1 cellular context compared by ENCODE assay signal in the genomic region with DNA sequence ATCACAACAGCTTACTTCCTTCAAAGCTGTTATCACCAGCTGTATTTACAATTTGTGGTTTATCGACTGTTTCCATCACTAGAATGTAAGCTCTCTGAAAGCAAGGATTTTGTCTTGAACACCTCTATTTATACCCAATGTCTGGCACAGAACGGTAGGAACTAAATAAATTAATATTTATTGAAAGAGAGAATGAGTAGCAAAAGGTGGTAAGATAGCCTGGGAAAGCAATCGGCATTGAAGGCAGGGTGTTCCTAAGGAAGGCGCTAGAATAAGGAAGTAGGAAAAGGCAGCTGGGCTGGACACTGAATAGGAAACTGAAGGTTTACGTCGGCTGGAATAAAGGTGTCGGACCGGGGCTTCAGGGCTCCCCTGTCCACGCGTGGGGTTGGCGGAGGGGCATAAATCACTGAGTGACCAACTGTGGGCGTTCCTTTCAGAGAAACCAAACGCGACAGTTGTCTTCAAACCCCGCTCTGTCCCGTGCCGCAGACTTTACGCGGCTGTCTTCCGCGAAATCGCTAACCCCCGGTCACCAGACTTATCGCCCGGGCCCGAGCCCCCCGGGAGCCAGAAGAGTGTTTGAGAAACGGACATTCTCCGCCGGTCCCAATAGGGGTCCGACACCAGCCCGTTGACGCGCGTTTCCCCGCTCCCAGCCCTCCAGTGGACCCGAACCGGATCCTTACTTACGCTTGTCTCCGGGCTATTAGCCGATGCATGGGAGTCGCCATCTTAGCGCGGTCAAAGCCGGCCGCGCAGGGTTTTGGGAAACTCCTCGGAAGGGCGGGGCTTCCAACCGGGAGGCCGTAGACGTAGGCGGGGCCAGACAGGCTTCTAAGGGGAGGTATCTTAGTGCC.
TF ChIP-seq lines count a peak whose summit lies in the region.

A gene (minus strand): TSS at position 746 of the 860 bp plus-strand sequence. CDS start 12 bp downstream, at position 734.

TF ChIP-seq in HEK293, 187 proteins besides CTCF, POLR2A, EP300 and RAD21 (continued from another document and continues in another):
- TF ChIP-seq, protein P1, sequence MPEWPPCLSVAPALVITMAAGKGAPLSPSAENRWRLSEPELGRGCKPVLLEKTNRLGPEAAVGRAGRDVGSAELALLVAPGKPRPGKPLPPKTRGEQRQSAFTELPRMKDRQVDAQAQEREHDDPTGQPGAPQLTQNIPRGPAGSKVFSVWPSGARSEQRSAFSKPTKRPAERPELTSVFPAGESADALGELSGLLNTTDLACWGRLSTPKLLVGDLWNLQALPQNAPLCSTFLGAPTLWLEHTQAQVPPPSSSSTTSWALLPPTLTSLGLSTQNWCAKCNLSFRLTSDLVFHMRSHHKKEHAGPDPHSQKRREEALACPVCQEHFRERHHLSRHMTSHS (tag by site-specific recombination; IDR thresholded peaks at IDR 0.05) = no peak
- TF ChIP-seq ZNF341 (tag by site-specific recombination; IDR thresholded peaks at IDR 0.05; ENCODE audit: low read depth) (no peak), KLF8 (tag by site-specific recombination; IDR thresholded peaks at IDR 0.05) (peak; percentile 67; the same call in 1 of the 2 replicates), ZNF510 (tag by site-specific recombination; IDR thresholded peaks at IDR 0.05; ENCODE audit: insufficient replicate concordance) (no peak), ZNF623 (tag by site-specific recombination; IDR thresholded peaks at IDR 0.05) (no peak), ZNF19 (tag by site-specific recombination; IDR thresholded peaks at IDR 0.05; ENCODE audit: low read depth) (no peak), ZNF335 (tag by site-specific recombination; conservative IDR thresholded peaks at IDR 0.05) (peak; percentile 77), ZBTB17 (tag by site-specific recombination; IDR thresholded peaks at IDR 0.05) (peak; percentile 65; the same call in 1 of the 2 replicates), ZNF350 (tag by site-specific recombination; IDR thresholded peaks at IDR 0.05) (no peak), ZNF610 (tag by site-specific recombination; IDR thresholded peaks at IDR 0.05; ENCODE audit: borderline replicate concordance) (peak; percentile 61; the same call in 1 of the 2 replicates), ZSCAN23 (tag by site-specific recombination; IDR thresholded peaks at IDR 0.05) (no peak), ZNF549 (tag by site-specific recombination; IDR thresholded peaks at IDR 0.05) (no peak), ZNF48 (tag by site-specific recombination; IDR thresholded peaks at IDR 0.05) (no peak), GFI1B (tag by site-specific recombination; IDR thresholded peaks at IDR 0.05) (0 out of 2 replicates have a peak, but pooled peaks have one; percentile 8), YY2 (tag by site-specific recombination; IDR thresholded peaks at IDR 0.05) (peak; percentile 85), ZNF274 (IDR thresholded peaks at IDR 0.05; ENCODE audit: low read length) (no peak), ZNF274 (tag by site-specific recombination; IDR thresholded peaks at IDR 0.05; ENCODE audit: borderline replicate concordance) (no peak), SP7 (tag by site-specific recombination; IDR thresholded peaks at IDR 0.05) (peak; percentile 69; the same call in 1 of the 2 replicates), ZNF248 (tag by site-specific recombination; IDR thresholded peaks at IDR 0.05) (no peak), IKZF3 (tag by site-specific recombination; IDR thresholded peaks at IDR 0.05) (peak; percentile 7; the same call in 1 of the 2 replicates), ZSCAN30 (tag by site-specific recombination; IDR thresholded peaks at IDR 0.05) (peak; percentile 24; the same call in 1 of the 2 replicates), ZNF561 (tag by site-specific recombination; IDR thresholded peaks at IDR 0.05; ENCODE audit: borderline replicate concordance) (peak; percentile 58; the same call in 1 of the 2 replicates), ZEB2 (tag by site-specific recombination; IDR thresholded peaks at IDR 0.05) (peak; percentile 94), ZNF837 (tag by site-specific recombination; IDR thresholded peaks at IDR 0.05) (no peak), GLIS1 (tag by site-specific recombination; IDR thresholded peaks at IDR 0.05) (peak; percentile 47), ZNF596 (tag by site-specific recombination; IDR thresholded peaks at IDR 0.05) (no peak), ZNF121 (tag by site-specific recombination; IDR thresholded peaks at IDR 0.05) (no peak), ZBTB48 (tag by site-specific recombination; IDR thresholded peaks at IDR 0.05) (no peak), ZNF112 (tag by site-specific recombination; IDR thresholded peaks at IDR 0.05) (no peak), PRDM1 (tag by site-specific recombination; IDR thresholded peaks at IDR 0.05) (no peak), ZNF677 (tag by site-specific recombination; IDR thresholded peaks at IDR 0.05) (no peak), ZNF366 (tag by site-specific recombination; conservative IDR thresholded peaks at IDR 0.05) (peak; percentile 63; the same call in 1 of the 2 replicates), ZNF394 (tag by site-specific recombination; IDR thresholded peaks at IDR 0.05; ENCODE audit: borderline replicate concordance) (no peak), ZNF776 (tag by site-specific recombination; IDR thresholded peaks at IDR 0.05; ENCODE audit: borderline replicate concordance) (no peak), ZNF76 (tag by site-specific recombination; IDR thresholded peaks at IDR 0.05; ENCODE audit: borderline replicate concordance, low read depth) (peak; percentile 85)
- TF ChIP-seq, protein P2, sequence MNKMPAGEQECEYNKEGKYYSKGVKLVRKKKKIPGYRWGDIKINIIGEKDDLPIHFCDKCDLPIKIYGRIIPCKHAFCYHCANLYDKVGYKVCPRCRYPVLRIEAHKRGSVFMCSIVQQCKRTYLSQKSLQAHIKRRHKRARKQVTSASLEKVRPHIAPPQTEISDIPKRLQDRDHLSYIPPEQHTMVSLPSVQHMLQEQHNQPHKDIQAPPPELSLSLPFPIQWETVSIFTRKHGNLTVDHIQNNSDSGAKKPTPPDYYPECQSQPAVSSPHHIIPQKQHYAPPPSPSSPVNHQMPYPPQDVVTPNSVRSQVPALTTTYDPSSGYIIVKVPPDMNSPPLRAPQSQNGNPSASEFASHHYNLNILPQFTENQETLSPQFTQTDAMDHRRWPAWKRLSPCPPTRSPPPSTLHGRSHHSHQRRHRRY (tag by site-specific recombination; IDR thresholded peaks at IDR 0.05) = no peak
- TF ChIP-seq, protein P3, sequence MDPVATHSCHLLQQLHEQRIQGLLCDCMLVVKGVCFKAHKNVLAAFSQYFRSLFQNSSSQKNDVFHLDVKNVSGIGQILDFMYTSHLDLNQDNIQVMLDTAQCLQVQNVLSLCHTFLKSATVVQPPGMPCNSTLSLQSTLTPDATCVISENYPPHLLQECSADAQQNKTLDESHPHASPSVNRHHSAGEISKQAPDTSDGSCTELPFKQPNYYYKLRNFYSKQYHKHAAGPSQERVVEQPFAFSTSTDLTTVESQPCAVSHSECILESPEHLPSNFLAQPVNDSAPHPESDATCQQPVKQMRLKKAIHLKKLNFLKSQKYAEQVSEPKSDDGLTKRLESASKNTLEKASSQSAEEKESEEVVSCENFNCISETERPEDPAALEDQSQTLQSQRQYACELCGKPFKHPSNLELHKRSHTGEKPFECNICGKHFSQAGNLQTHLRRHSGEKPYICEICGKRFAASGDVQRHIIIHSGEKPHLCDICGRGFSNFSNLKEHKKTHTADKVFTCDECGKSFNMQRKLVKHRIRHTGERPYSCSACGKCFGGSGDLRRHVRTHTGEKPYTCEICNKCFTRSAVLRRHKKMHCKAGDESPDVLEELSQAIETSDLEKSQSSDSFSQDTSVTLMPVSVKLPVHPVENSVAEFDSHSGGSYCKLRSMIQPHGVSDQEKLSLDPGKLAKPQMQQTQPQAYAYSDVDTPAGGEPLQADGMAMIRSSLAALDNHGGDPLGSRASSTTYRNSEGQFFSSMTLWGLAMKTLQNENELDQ (tag by site-specific recombination; IDR thresholded peaks at IDR 0.05; ENCODE audit: low read depth) = no peak
- TF ChIP-seq, protein P4, sequence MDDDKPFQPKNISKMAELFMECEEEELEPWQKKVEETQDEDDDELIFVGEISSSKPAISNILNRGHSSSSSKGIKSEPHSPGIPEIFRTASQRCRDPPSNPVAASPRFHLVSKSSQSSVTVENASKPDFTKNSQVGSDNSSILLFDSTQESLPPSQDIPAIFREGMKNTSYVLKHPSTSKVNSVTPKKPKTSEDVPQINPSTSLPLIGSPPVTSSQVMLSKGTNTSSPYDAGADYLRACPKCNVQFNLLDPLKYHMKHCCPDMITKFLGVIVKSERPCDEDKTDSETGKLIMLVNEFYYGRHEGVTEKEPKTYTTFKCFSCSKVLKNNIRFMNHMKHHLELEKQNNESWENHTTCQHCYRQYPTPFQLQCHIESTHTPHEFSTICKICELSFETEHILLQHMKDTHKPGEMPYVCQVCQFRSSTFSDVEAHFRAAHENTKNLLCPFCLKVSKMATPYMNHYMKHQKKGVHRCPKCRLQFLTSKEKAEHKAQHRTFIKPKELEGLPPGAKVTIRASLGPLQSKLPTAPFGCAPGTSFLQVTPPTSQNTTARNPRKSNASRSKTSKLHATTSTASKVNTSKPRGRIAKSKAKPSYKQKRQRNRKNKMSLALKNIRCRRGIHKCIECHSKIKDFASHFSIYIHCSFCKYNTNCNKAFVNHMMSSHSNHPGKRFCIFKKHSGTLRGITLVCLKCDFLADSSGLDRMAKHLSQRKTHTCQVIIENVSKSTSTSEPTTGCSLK (tag by site-specific recombination; IDR thresholded peaks at IDR 0.05) = no peak
- TF ChIP-seq, protein P5, sequence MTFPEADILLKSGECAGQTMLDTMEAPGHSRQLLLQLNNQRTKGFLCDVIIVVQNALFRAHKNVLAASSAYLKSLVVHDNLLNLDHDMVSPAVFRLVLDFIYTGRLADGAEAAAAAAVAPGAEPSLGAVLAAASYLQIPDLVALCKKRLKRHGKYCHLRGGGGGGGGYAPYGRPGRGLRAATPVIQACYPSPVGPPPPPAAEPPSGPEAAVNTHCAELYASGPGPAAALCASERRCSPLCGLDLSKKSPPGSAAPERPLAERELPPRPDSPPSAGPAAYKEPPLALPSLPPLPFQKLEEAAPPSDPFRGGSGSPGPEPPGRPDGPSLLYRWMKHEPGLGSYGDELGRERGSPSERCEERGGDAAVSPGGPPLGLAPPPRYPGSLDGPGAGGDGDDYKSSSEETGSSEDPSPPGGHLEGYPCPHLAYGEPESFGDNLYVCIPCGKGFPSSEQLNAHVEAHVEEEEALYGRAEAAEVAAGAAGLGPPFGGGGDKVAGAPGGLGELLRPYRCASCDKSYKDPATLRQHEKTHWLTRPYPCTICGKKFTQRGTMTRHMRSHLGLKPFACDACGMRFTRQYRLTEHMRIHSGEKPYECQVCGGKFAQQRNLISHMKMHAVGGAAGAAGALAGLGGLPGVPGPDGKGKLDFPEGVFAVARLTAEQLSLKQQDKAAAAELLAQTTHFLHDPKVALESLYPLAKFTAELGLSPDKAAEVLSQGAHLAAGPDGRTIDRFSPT (tag by site-specific recombination; IDR thresholded peaks at IDR 0.05) = no peak
- TF ChIP-seq, protein P6, sequence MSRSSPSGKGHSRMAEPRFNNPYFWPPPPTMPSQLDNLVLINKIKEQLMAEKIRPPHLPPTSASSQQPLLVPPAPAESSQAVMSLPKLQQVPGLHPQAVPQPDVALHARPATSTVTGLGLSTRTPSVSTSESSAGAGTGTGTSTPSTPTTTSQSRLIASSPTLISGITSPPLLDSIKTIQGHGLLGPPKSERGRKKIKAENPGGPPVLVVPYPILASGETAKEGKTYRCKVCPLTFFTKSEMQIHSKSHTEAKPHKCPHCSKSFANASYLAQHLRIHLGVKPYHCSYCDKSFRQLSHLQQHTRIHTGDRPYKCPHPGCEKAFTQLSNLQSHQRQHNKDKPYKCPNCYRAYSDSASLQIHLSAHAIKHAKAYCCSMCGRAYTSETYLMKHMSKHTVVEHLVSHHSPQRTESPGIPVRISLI (tag by site-specific recombination; IDR thresholded peaks at IDR 0.05) = no peak
- TF ChIP-seq, protein P7, sequence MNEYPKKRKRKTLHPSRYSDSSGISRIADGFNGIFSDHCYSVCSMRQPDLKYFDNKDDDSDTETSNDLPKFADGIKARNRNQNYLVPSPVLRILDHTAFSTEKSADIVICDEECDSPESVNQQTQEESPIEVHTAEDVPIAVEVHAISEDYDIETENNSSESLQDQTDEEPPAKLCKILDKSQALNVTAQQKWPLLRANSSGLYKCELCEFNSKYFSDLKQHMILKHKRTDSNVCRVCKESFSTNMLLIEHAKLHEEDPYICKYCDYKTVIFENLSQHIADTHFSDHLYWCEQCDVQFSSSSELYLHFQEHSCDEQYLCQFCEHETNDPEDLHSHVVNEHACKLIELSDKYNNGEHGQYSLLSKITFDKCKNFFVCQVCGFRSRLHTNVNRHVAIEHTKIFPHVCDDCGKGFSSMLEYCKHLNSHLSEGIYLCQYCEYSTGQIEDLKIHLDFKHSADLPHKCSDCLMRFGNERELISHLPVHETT (tag by site-specific recombination; IDR thresholded peaks at IDR 0.05) = peak; percentile 60
- TF ChIP-seq, protein P8, sequence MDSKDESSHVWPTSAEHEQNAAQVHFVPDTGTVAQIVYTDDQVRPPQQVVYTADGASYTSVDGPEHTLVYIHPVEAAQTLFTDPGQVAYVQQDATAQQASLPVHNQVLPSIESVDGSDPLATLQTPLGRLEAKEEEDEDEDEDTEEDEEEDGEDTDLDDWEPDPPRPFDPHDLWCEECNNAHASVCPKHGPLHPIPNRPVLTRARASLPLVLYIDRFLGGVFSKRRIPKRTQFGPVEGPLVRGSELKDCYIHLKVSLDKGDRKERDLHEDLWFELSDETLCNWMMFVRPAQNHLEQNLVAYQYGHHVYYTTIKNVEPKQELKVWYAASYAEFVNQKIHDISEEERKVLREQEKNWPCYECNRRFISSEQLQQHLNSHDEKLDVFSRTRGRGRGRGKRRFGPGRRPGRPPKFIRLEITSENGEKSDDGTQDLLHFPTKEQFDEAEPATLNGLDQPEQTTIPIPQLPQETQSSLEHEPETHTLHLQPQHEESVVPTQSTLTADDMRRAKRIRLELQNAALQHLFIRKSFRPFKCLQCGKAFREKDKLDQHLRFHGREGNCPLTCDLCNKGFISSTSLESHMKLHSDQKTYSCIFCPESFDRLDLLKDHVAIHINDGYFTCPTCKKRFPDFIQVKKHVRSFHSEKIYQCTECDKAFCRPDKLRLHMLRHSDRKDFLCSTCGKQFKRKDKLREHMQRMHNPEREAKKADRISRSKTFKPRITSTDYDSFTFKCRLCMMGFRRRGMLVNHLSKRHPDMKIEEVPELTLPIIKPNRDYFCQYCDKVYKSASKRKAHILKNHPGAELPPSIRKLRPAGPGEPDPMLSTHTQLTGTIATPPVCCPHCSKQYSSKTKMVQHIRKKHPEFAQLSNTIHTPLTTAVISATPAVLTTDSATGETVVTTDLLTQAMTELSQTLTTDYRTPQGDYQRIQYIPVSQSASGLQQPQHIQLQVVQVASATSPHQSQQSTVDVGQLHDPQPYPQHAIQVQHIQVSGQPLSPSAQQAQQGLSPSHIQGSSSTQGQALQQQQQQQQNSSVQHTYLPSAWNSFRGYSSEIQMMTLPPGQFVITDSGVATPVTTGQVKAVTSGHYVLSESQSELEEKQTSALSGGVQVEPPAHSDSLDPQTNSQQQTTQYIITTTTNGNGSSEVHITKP (tag by site-specific recombination; IDR thresholded peaks at IDR 0.05) = peak; percentile 50
- TF ChIP-seq, protein P9, sequence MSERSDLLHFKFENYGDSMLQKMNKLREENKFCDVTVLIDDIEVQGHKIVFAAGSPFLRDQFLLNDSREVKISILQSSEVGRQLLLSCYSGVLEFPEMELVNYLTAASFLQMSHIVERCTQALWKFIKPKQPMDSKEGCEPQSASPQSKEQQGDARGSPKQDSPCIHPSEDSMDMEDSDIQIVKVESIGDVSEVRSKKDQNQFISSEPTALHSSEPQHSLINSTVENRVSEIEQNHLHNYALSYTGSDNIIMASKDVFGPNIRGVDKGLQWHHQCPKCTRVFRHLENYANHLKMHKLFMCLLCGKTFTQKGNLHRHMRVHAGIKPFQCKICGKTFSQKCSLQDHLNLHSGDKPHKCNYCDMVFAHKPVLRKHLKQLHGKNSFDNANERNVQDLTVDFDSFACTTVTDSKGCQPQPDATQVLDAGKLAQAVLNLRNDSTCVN (tag by site-specific recombination; optimal IDR thresholded peaks at IDR 0.05) = peak; percentile 40
